ENCODE assay signal across 1 cellular context in the genomic region with DNA sequence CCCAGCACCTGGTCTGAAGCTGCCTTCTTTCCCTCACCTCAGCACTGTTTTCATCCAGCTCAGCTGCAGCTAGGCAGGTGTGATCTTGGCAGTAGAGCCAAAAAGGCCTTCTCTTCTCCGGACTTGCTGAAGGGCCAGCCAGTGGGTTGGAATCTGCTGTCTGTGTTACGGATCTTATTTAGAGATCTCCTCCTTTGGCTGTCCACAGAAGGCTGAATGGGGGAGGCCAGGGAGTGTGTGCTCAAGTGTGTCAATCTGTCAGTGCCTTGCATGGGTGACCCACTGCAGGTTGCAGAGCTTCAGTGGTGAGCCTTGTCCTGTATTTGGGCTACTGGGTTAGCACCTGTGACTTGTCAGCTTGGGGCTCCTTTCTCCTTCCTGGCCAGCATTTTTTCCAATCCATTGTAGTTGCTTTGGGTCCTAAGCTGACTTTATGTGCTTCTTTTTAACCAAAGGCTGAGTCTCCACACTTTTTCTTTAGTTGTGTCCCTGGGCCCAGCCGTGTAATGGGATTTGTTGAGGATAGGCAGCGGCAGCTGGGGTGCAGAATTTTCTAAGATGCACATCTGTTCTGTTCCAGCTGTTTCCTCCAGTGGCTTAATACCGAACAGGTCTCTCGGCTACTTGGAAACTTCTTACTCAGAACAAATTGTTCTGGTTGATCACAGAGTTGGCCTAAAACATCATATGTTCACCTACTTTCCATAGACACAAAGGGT.
TF ChIP-seq lines count a peak whose summit lies in the region.

No MANE protein-coding gene starts in this region.

TF ChIP-seq in IMR-90, 13 proteins besides CTCF, POLR2A, EP300 and RAD21 (continued from another document):
- TF ChIP-seq BHLHE40 (IDR thresholded peaks at IDR 0.05; ENCODE audit: low read depth, low read length): no peak
